ENCODE assay signal across 27 cellular contexts in genomic region chr15:92273286-92273685, GRCh38.
"Had no signal": no experiment of that assay in that cellular context is flagged by ENCODE, and none has a peak within 500 bp of the region (broad histone marks: within the 10 kb centered on the region; RNA-seq: fewer than 3 reads in every experiment).

No MANE protein-coding gene starts in this region.

- DNase-seq: activated B cell treated with CpG ODN at 0.5 μM for 24 hours; activated CD4-positive, alpha-beta memory T cell treated with anti-CD3 and anti-CD28 coated beads for 36 hours; activated CD4-positive, alpha-beta T cell treated with anti-CD3 and anti-CD28 coated beads for 4 hours; activated CD4-positive, alpha-beta T cell treated with anti-CD3 and anti-CD28 coated beads, Interleukin-2, amount 10 ng/mL, durations not matched to agents 24 days and 14 days; activated CD4-positive, alpha-beta T cell treated with anti-CD3 and anti-CD28 coated beads, Interleukin-2, amount 50 U/mL, for 1 hour; activated CD4-positive, alpha-beta T cell treated with anti-CD3 and anti-CD28 coated beads, Interleukin-2, amount 50 U/mL, for 4 hours; activated CD4-positive, CD25-positive, alpha-beta regulatory T cell treated with anti-CD3 and anti-CD28 coated beads, Interleukin-2, amount 50 U/mL, for 72 hours; activated CD8-positive, alpha-beta memory T cell treated with anti-CD3 and anti-CD28 coated beads, Interleukin-2, amount 50 U/mL, for 4 hours; activated CD8-positive, alpha-beta T cell treated with anti-CD3 and anti-CD28 coated beads for 36 hours; activated effector memory CD4-positive, alpha-beta T cell treated with anti-CD3 and anti-CD28 coated beads, Interleukin-2, amount 50 U/mL, for 16 hours; activated gamma-delta T cell treated with Interleukin-2 at 50 U/mL for 16 hours; activated naive CD4-positive, alpha-beta T cell; activated naive CD4-positive, alpha-beta T cell treated with anti-CD3 and anti-CD28 coated beads for 36 hours; activated naive CD4-positive, alpha-beta T cell treated with anti-CD3 and anti-CD28 coated beads, Interleukin-2, amount 50 U/mL, for 16 hours; activated naive CD8-positive, alpha-beta T cell treated with anti-CD3 and anti-CD28 coated beads for 36 hours; activated T-cell treated with anti-CD3 and anti-CD28 coated beads for 4 hours; activated T-cell treated with anti-CD3 and anti-CD28 coated beads, Interleukin-2, amount 50 U/mL, for 1 hour; activated T-cell treated with anti-CD3 and anti-CD28 coated beads, Interleukin-2, amount 50 U/mL, for 4 hours; activated T-cell treated with anti-CD3 and anti-CD28 coated beads, Interleukin-2, amount 50 U/mL, for 72 hours; adrenal gland; amniotic stem cell; aorta; body of pancreas; brain microvascular endothelial cell; central memory CD4-positive, alpha-beta T cell; T-helper 2 cell; T-helper 9 cell had no signal
